ENCODE assay signal across 1 cellular context in the genomic region with DNA sequence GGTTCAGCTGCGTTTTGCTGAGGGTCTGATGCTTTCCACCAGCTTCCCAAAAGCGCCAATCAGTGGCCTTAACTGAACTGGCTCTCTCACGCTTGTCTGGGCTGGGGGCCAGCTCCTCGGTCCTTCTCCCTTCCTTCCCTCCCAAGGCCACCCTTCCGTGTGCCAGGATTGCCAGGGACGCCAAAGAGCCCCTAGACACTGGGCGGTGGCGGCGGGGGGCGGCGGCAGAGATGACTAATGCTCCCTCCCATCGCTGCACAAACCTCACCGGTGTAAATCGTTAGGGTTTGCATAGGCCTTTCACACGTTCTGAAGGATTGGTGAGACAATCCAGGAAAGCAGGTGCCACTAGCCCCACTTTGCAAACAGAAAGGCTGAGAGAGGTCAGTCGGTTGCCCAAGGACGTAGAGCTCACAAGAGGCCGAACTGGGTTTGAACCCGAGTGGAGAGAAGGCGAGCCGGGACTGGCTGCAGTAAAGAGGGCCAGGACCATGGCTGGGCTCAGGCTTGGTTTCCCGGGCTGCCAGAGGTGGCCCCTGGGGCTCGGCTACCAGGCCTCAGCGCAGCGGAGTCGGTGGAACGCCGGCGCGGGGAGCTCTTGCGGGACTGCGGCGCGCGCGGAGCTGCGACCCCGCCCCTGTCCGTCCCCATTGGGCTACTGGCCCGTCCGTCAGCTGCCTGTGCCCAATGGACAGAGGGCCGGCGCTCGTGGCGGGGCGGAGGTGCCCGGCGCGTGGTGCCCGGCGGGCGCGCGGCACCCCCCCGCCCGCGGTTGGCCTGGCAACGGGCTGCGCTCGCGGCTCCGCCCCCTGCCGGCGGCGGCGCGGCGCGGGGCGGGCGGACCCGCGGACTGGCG.
A peak's percentile ranks its signal among the peaks of the same experiment; 100 is the strongest.
TF ChIP-seq lines count a peak whose summit lies in the region.

No MANE protein-coding gene starts in this region.

TF ChIP-seq in SK-N-SH, 30 proteins besides CTCF, POLR2A, EP300 and RAD21:
- TF ChIP-seq, protein P1, sequence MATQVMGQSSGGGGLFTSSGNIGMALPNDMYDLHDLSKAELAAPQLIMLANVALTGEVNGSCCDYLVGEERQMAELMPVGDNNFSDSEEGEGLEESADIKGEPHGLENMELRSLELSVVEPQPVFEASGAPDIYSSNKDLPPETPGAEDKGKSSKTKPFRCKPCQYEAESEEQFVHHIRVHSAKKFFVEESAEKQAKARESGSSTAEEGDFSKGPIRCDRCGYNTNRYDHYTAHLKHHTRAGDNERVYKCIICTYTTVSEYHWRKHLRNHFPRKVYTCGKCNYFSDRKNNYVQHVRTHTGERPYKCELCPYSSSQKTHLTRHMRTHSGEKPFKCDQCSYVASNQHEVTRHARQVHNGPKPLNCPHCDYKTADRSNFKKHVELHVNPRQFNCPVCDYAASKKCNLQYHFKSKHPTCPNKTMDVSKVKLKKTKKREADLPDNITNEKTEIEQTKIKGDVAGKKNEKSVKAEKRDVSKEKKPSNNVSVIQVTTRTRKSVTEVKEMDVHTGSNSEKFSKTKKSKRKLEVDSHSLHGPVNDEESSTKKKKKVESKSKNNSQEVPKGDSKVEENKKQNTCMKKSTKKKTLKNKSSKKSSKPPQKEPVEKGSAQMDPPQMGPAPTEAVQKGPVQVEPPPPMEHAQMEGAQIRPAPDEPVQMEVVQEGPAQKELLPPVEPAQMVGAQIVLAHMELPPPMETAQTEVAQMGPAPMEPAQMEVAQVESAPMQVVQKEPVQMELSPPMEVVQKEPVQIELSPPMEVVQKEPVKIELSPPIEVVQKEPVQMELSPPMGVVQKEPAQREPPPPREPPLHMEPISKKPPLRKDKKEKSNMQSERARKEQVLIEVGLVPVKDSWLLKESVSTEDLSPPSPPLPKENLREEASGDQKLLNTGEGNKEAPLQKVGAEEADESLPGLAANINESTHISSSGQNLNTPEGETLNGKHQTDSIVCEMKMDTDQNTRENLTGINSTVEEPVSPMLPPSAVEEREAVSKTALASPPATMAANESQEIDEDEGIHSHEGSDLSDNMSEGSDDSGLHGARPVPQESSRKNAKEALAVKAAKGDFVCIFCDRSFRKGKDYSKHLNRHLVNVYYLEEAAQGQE (IDR thresholded peaks at IDR 0.05; ENCODE audit: low read depth, low read length) = no peak
- no peak; the same call in 1 of the 2 replicates for TF ChIP-seq NRF1 (IDR thresholded peaks at IDR 0.05; ENCODE audit: low read depth, low read length)
- no peak for TF ChIP-seq EZH2phosphoT487 (IDR thresholded peaks at IDR 0.05; ENCODE audit: borderline replicate concordance, low read depth)
- TF ChIP-seq POLR2AphosphoS5 (IDR thresholded peaks at IDR 0.05; ENCODE audit: low read depth, low read length) = no peak
- no peak for TF ChIP-seq TEAD4 (IDR thresholded peaks at IDR 0.05; ENCODE audit: borderline replicate concordance, insufficient read depth)
- TF ChIP-seq, protein P2, sequence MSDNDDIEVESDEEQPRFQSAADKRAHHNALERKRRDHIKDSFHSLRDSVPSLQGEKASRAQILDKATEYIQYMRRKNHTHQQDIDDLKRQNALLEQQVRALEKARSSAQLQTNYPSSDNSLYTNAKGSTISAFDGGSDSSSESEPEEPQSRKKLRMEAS (IDR thresholded peaks at IDR 0.05; ENCODE audit: low read depth) = 0 out of 2 replicates have a peak, but pooled peaks have one; percentile 36
- no peak for TF ChIP-seq RFX5 (IDR thresholded peaks at IDR 0.05; ENCODE audit: low read length)
- TF ChIP-seq, protein P3, sequence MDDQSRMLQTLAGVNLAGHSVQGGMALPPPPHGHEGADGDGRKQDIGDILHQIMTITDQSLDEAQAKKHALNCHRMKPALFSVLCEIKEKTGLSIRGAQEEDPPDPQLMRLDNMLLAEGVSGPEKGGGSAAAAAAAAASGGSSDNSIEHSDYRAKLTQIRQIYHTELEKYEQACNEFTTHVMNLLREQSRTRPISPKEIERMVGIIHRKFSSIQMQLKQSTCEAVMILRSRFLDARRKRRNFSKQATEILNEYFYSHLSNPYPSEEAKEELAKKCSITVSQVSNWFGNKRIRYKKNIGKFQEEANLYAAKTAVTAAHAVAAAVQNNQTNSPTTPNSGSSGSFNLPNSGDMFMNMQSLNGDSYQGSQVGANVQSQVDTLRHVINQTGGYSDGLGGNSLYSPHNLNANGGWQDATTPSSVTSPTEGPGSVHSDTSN (IDR thresholded peaks at IDR 0.05) = peak; percentile 99
- peak; percentile 64 for TF ChIP-seq CHD2 (IDR thresholded peaks at IDR 0.05; ENCODE audit: low read length, partially characterized antibody)
- TF ChIP-seq, protein P4, sequence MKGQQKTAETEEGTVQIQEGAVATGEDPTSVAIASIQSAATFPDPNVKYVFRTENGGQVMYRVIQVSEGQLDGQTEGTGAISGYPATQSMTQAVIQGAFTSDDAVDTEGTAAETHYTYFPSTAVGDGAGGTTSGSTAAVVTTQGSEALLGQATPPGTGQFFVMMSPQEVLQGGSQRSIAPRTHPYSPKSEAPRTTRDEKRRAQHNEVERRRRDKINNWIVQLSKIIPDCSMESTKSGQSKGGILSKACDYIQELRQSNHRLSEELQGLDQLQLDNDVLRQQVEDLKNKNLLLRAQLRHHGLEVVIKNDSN (IDR thresholded peaks at IDR 0.05; ENCODE audit: borderline replicate concordance, low read depth) = no peak
- TF ChIP-seq SMC3 (IDR thresholded peaks at IDR 0.05; ENCODE audit: low read depth, low read length) = no peak
- TF ChIP-seq, protein P5, sequence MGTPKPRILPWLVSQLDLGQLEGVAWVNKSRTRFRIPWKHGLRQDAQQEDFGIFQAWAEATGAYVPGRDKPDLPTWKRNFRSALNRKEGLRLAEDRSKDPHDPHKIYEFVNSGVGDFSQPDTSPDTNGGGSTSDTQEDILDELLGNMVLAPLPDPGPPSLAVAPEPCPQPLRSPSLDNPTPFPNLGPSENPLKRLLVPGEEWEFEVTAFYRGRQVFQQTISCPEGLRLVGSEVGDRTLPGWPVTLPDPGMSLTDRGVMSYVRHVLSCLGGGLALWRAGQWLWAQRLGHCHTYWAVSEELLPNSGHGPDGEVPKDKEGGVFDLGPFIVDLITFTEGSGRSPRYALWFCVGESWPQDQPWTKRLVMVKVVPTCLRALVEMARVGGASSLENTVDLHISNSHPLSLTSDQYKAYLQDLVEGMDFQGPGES (IDR thresholded peaks at IDR 0.05; ENCODE audit: low read depth, low read length) = peak; percentile 77
- TF ChIP-seq, protein P6, sequence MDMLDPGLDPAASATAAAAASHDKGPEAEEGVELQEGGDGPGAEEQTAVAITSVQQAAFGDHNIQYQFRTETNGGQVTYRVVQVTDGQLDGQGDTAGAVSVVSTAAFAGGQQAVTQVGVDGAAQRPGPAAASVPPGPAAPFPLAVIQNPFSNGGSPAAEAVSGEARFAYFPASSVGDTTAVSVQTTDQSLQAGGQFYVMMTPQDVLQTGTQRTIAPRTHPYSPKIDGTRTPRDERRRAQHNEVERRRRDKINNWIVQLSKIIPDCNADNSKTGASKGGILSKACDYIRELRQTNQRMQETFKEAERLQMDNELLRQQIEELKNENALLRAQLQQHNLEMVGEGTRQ (IDR thresholded peaks at IDR 0.05; ENCODE audit: borderline replicate concordance, low read depth, low read length) = no peak
- TF ChIP-seq YY1 (IDR thresholded peaks at IDR 0.05; ENCODE audit: low read depth) = no peak
- TF ChIP-seq GABPA (IDR thresholded peaks at IDR 0.05; ENCODE audit: low read depth) = no peak
- peak; percentile 59 for TF ChIP-seq MXI1 (IDR thresholded peaks at IDR 0.05; ENCODE audit: low read depth, low read length)
- TF ChIP-seq, protein P7, sequence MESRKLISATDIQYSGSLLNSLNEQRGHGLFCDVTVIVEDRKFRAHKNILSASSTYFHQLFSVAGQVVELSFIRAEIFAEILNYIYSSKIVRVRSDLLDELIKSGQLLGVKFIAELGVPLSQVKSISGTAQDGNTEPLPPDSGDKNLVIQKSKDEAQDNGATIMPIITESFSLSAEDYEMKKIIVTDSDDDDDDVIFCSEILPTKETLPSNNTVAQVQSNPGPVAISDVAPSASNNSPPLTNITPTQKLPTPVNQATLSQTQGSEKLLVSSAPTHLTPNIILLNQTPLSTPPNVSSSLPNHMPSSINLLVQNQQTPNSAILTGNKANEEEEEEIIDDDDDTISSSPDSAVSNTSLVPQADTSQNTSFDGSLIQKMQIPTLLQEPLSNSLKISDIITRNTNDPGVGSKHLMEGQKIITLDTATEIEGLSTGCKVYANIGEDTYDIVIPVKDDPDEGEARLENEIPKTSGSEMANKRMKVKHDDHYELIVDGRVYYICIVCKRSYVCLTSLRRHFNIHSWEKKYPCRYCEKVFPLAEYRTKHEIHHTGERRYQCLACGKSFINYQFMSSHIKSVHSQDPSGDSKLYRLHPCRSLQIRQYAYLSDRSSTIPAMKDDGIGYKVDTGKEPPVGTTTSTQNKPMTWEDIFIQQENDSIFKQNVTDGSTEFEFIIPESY (IDR thresholded peaks at IDR 0.05; ENCODE audit: borderline replicate concordance, low read depth) = no peak
- no peak for TF ChIP-seq RXRA (IDR thresholded peaks at IDR 0.05; ENCODE audit: borderline replicate concordance, low read depth)
- no peak for TF ChIP-seq JUND (IDR thresholded peaks at IDR 0.05)
- no peak for TF ChIP-seq FOXM1 (IDR thresholded peaks at IDR 0.05; ENCODE audit: low read depth)
- TF ChIP-seq MEF2A (IDR thresholded peaks at IDR 0.05; ENCODE audit: borderline replicate concordance, low read depth) = no peak
- no peak for TF ChIP-seq TAF1 (IDR thresholded peaks at IDR 0.05; ENCODE audit: borderline replicate concordance, low read depth, low read length)
